In genomic region chr5:180353226-180353962, GRCh38 we compare ENCODE assay signal across 1 cellular context.
A peak's percentile ranks its signal among the peaks of the same experiment; 100 is the strongest.
TF ChIP-seq lines count a peak whose summit lies in the region.

Gene GFPT2 (minus strand): TSS chr5:180353336. CDS start chr5:180353217, 119 bp downstream.

TF ChIP-seq in HepG2, 621 proteins besides CTCF, POLR2A, EP300 and RAD21 (continued from another document):
- TF ChIP-seq ZBTB4 (CRISPR knock-in tag; IDR thresholded peaks at IDR 0.05; ENCODE audit: borderline replicate concordance), result no peak
- TF ChIP-seq GABPB1 (CRISPR knock-in tag; IDR thresholded peaks at IDR 0.05), result peak; percentile 23; the same call in 1 of the 2 replicates
- TF ChIP-seq ZNF777 (CRISPR knock-in tag; IDR thresholded peaks at IDR 0.05), result 0 out of 2 replicates have a peak, but pooled peaks have one; percentile 13
- no peak for TF ChIP-seq HOXA5 (CRISPR knock-in tag; IDR thresholded peaks at IDR 0.05)
- no peak for TF ChIP-seq HOXA9 (CRISPR knock-in tag; IDR thresholded peaks at IDR 0.05; ENCODE audit: borderline replicate concordance)
- TF ChIP-seq CHD4 (IDR thresholded peaks at IDR 0.05; ENCODE audit: borderline replicate concordance, low read length), result no peak
- TF ChIP-seq PCBP2 (optimal IDR thresholded peaks at IDR 0.05; ENCODE audit: low read depth, low read length, poor library complexity, severe bottlenecking), result no peak
- TF ChIP-seq DZIP1 (CRISPR knock-in tag; IDR thresholded peaks at IDR 0.05), result no peak
- TF ChIP-seq RELA (CRISPR knock-in tag; IDR thresholded peaks at IDR 0.05), result no peak
- no peak for TF ChIP-seq PBX2 (CRISPR knock-in tag; IDR thresholded peaks at IDR 0.05)
- no peak for TF ChIP-seq HDAC2 (CRISPR knock-in tag; IDR thresholded peaks at IDR 0.05)
- TF ChIP-seq SMYD3 (CRISPR knock-in tag; IDR thresholded peaks at IDR 0.05), result no peak
- TF ChIP-seq RFX1 (IDR thresholded peaks at IDR 0.05), result peak; percentile 41; the same call in 1 of the 2 replicates
- no peak for TF ChIP-seq E2F2 (CRISPR knock-in tag; IDR thresholded peaks at IDR 0.05; ENCODE audit: borderline replicate concordance)
- TF ChIP-seq SP4 (CRISPR knock-in tag; IDR thresholded peaks at IDR 0.05), result no peak
- TF ChIP-seq ZNF891 (CRISPR knock-in tag; IDR thresholded peaks at IDR 0.05), result no peak
- peak; percentile 60 for TF ChIP-seq NFYC (CRISPR knock-in tag; IDR thresholded peaks at IDR 0.05)
- no peak for TF ChIP-seq MAF1 (CRISPR knock-in tag; IDR thresholded peaks at IDR 0.05; ENCODE audit: borderline replicate concordance)
- no peak for TF ChIP-seq ZNF781 (CRISPR knock-in tag; IDR thresholded peaks at IDR 0.05; ENCODE audit: borderline replicate concordance, not compliant biosample characterization)
- TF ChIP-seq GZF1 (CRISPR knock-in tag; IDR thresholded peaks at IDR 0.05), result no peak
